In genomic region chr10:78937800-78938694, GRCh38 we compare ENCODE assay signal across 11 cellular contexts.
DNase-seq lines count a peak whose midpoint lies in the region; ATAC-seq, FAIRE-seq and TF ChIP-seq lines count a peak whose summit lies in the region.
"Had no signal": no experiment of that assay in that cellular context is flagged by ENCODE, and none has a peak within 500 bp of the region (broad histone marks: within the 10 kb centered on the region; RNA-seq: fewer than 3 reads in every experiment).

No MANE protein-coding gene starts in this region.

- H3K27me3 ChIP-seq in GM12878 (replicated peaks in 1 of 2; ENCODE audit: control insufficient read depth in 2 of 2, insufficient read depth in 2 of 2, low read length in 1 of 2) (peaks cover 0 to 2% of the 10 kb centered on the region in 2 experiments; a peak in 2 of 4 replicates), MM.1S (replicated peaks; ENCODE audit: insufficient read depth, low read length) (no peaks in the 10 kb centered on the region)

- no peaks in the 10 kb centered on the region for H3K9me2 ChIP-seq in MM.1S (replicated peaks; ENCODE audit: insufficient read depth, low read length)

- H3K27me3 Mint-ChIP-seq in mesothelial cell of epicardium (ENCODE audit: low read depth), result no peaks in the 10 kb centered on the region

- no peaks in the 10 kb centered on the region for H3F3A ChIP-seq in MM.1S (ENCODE audit: insufficient read depth, low read length)

- in situ Hi-C loops in GM12878 (cut with MboI), result no loop called here

- POLR2A ChIA-PET in GM12878 (lab: Charles Lee), result no interaction called here

- H3K4me1 ChIP-seq in GM12878 (ENCODE audit: control insufficient read depth, insufficient read depth, low read length) (no peaks in the 10 kb centered on the region), MM.1S (ENCODE audit: low read length) (no peaks in the 10 kb centered on the region)

- H3K9me3 ChIP-seq in GM12878 (replicated peaks; ENCODE audit: control insufficient read depth, insufficient read depth, low read length) (no peaks in the 10 kb centered on the region; the same call in 2 of the 3 replicates), MM.1S (replicated peaks; ENCODE audit: insufficient read depth, low read length) (no peaks in the 10 kb centered on the region)

- no peak overlapping the region for H3K27ac ChIP-seq in GM12878 (ENCODE audit: control insufficient read depth, insufficient read depth)
- H3K27ac ChIP-seq in MM.1S (ENCODE audit: low read length), result no peak overlapping the region

- H3K9ac ChIP-seq in GM12878 (ENCODE audit: control insufficient read depth, insufficient read depth, low read length) (no peak overlapping the region), MM.1S (ENCODE audit: low read length) (no peak overlapping the region)

- peak; percentile 55 for ATAC-seq in GM12878
- ATAC-seq in HG03565 (IDR thresholded peaks at IDR 0.05; ENCODE audit: unreplicated experiment), result no peak
- ATAC-seq in HG02678 (IDR thresholded peaks at IDR 0.05; ENCODE audit: unreplicated experiment), result no peak

- H3K36me3 ChIP-seq in GM12878 (ENCODE audit: control insufficient read depth in 2 of 2, insufficient read depth in 2 of 2, low read length in 1 of 2) (no peaks in the 10 kb centered on the region), MM.1S (replicated peaks; ENCODE audit: insufficient read depth, low read length) (no peaks in the 10 kb centered on the region)

- TF ChIP-seq POLR2A in GM12878 (IDR thresholded peaks at IDR 0.05; ENCODE audit: low read depth, low read length), result no peak

- 19% methylated on average over 10 of the region's 10 CpGs for WGBS in GM12878 (ENCODE audit: insufficient coverage, insufficient replicate concordance, low lambda C conversion rate, missing lambda C conversion rate)

- H3K4me3 ChIP-seq in GM12878 (no peak overlapping the region), MM.1S (ENCODE audit: low read length) (no peak overlapping the region)

- H3K36me3 Mint-ChIP-seq in mesothelial cell of epicardium, result no peaks in the 10 kb centered on the region

- SMC1A ChIA-PET in GM12878 (lab: Charles Lee; ENCODE audit: uncharacterized antibody, unreplicated experiment), result interaction anchor here (0.8 to 1.4 kb wide), 2 partner anchors 8 to 13 kb away, joined by 3 read pairs; no protein-coding TSS in a partner anchor

- no peak; the same call in 1 of the 2 replicates for TF ChIP-seq EP300 in Ishikawa (IDR thresholded peaks at IDR 0.05; ENCODE audit: borderline replicate concordance)
- no peak for TF ChIP-seq EP300 in GM12878 (IDR thresholded peaks at IDR 0.05; ENCODE audit: borderline replicate concordance in 1 of 2, control insufficient read depth in 1 of 2, low read depth in 2 of 2, low read length in 2 of 2)

- TF ChIP-seq CTCF in GM12874 (IDR thresholded peaks at IDR 0.05; ENCODE audit: insufficient read depth, low read depth, low read length) (peak; percentile 22; the same call in 1 of the 2 replicates), GM12878 (IDR thresholded peaks at IDR 0.05 in 2 of 3, conservative IDR thresholded peaks at IDR 0.05 in 1 of 3; ENCODE audit: control insufficient read depth in 2 of 3, extremely low read depth in 1 of 3, insufficient read depth in 1 of 3, low read depth in 3 of 3, low read length in 3 of 3) (peak; percentile 24 to 35 (median 29); a peak in 4 of 6 replicates), mesothelial cell of epicardium (IDR thresholded peaks at IDR 0.05; ENCODE audit: unreplicated experiment) (no peak), MM.1S (IDR thresholded peaks at IDR 0.05; ENCODE audit: low read length) (no peak)

- H3K4me1 Mint-ChIP-seq in mesothelial cell of epicardium, result peaks cover 21% of the 10 kb centered on the region

- RAD21 ChIA-PET in GM12878 (lab: Charles Lee; ENCODE audit: unreplicated experiment), result no interaction called here

- no peak for FAIRE-seq in GM12878 (lab: Jason Lieb, UNC)

- peaks cover 6% of the 10 kb centered on the region for H3K9me3 Mint-ChIP-seq in mesothelial cell of epicardium

- H2AFZ ChIP-seq in GM12878 (ENCODE audit: control insufficient read depth, low read depth, low read length) (no peak overlapping the region), MM.1S (ENCODE audit: low read length) (no peak overlapping the region)

- no peak overlapping the region for H3K4me3 Mint-ChIP-seq in mesothelial cell of epicardium

- intact Hi-C loops in GM12878 (cut with micrococcal nuclease; ENCODE audit: unreplicated experiment), result loop anchor here (1.0 kb wide), 1 partner anchor 257 kb away; no protein-coding TSS in a partner anchor

- H3K4me2 ChIP-seq in GM12878 (ENCODE audit: control insufficient read depth, insufficient read depth) (no peak overlapping the region), MM.1S (ENCODE audit: low read depth, low read length) (no peak overlapping the region)

- TF ChIP-seq RAD21 in Ishikawa (IDR thresholded peaks at IDR 0.05; ENCODE audit: low read depth) (peak; percentile 44), GM12878 (IDR thresholded peaks at IDR 0.05; ENCODE audit: insufficient read depth, low read depth, low read length) (peak; percentile 41; the same call in 1 of the 2 replicates)

- DNase-seq in GM12878 (ENCODE audit: low read depth, low spot score) (no peak), mesothelial cell of epicardium (ENCODE audit: low spot score in 2 of 2, unreplicated experiment in 2 of 2) (no peak), MM.1S (no peak), GM03348 (ENCODE audit: low spot score) (no peak)
- DNase-seq: caudate nucleus, GOT3, NCI-H524 had no signal

- no peaks in the 10 kb centered on the region for H3K79me2 ChIP-seq in GM12878 (ENCODE audit: control insufficient read depth, insufficient read depth, low read length)
- no peaks in the 10 kb centered on the region for H3K79me2 ChIP-seq in MM.1S (ENCODE audit: low read length)

- CTCF ChIA-PET in GM12878 (lab: Yijun Ruan, JAX), result interaction anchor here (1.4 kb wide), 1 partner anchor 257 kb away, joined by 4 read pairs; no protein-coding TSS in a partner anchor

- H4K20me1 ChIP-seq in GM12878 (ENCODE audit: control insufficient read depth, insufficient read depth), result no peaks in the 10 kb centered on the region; the same call in 1 of the 2 replicates
- H4K20me1 ChIP-seq in MM.1S (ENCODE audit: insufficient read depth, low read length), result no peaks in the 10 kb centered on the region

- peak overlapping the region; percentile 35 for H3K27ac Mint-ChIP-seq in mesothelial cell of epicardium

- no TSS peak for BruUV-seq in GM12878 (replicated peaks; lab: Mats Ljungman, UMichigan)

TF ChIP-seq in Ishikawa, 13 proteins besides CTCF, POLR2A, EP300 and RAD21 (continues in another document):
- TF ChIP-seq NFIC (IDR thresholded peaks at IDR 0.05), result no peak
- TF ChIP-seq TCF12 (IDR thresholded peaks at IDR 0.05; ENCODE audit: low read depth), result 0 out of 2 replicates have a peak, but pooled peaks have one; percentile 32
- TF ChIP-seq TEAD4 (IDR thresholded peaks at IDR 0.05), result no peak
- TF ChIP-seq YY1 (IDR thresholded peaks at IDR 0.05; ENCODE audit: low read depth), result no peak
- peak; percentile 42; the same call in 1 of the 2 replicates for TF ChIP-seq ZBTB7A (IDR thresholded peaks at IDR 0.05; ENCODE audit: low read depth)
- no peak for TF ChIP-seq CREB1 (IDR thresholded peaks at IDR 0.05; ENCODE audit: low read depth)
- TF ChIP-seq TAF1 (IDR thresholded peaks at IDR 0.05; ENCODE audit: low read depth), result no peak
- TF ChIP-seq CEBPB (IDR thresholded peaks at IDR 0.05), result peak; percentile 6; the same call in 1 of the 2 replicates
- no peak for TF ChIP-seq FOXM1 (IDR thresholded peaks at IDR 0.05; ENCODE audit: borderline replicate concordance, low read depth)
- TF ChIP-seq EGR1 (IDR thresholded peaks at IDR 0.05), result peak; percentile 40

TF ChIP-seq in GM12878, 131 proteins besides CTCF, POLR2A, EP300 and RAD21:
- TF ChIP-seq JUNB (IDR thresholded peaks at IDR 0.05) (no peak), SMC3 (IDR thresholded peaks at IDR 0.05; ENCODE audit: borderline replicate concordance, low read length) (peak; percentile 37)

Comparison
In these comparisons a context has a peak if more than half of its experiments do, and no peak if none do; other contexts are left out.
1. CTCF ChIP-seq: peak in GM12874 (single experiment) and GM12878 (3 of 3); none in mesothelial cell of epicardium (single experiment) and MM.1S (single experiment).